1 cellular context compared by ENCODE assay signal in the genomic region with DNA sequence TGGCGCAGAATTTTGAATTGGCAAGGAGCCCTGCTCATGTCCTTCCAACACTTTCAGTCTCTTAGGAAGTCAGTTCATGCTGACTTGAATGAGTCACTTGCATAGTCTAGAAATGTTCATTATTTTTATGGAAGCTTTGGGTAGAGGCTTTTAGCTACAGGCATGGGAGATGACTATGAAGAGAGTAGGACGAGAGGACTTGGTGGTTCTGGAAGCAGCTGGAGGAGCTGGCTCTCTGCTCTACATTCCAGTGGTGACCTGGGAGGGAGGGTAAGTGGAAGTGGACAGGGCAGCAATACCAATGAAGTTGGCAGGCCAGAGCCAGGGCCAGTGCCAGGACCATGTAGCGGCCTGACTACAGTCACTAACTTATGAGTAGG.
TF ChIP-seq lines count a peak whose summit lies in the region.

No MANE protein-coding gene starts in this region.

TF ChIP-seq in IMR-90, 13 proteins besides CTCF, POLR2A, EP300 and RAD21 (continued from another document):
- TF ChIP-seq NFE2L2 (IDR thresholded peaks at IDR 0.05; ENCODE audit: low read depth, low read length) (no peak), SMC3 (IDR thresholded peaks at IDR 0.05; ENCODE audit: low read depth, low read length) (no peak; the same call in 1 of the 2 replicates)
